17 cellular contexts compared by ENCODE assay signal in the genomic region with DNA sequence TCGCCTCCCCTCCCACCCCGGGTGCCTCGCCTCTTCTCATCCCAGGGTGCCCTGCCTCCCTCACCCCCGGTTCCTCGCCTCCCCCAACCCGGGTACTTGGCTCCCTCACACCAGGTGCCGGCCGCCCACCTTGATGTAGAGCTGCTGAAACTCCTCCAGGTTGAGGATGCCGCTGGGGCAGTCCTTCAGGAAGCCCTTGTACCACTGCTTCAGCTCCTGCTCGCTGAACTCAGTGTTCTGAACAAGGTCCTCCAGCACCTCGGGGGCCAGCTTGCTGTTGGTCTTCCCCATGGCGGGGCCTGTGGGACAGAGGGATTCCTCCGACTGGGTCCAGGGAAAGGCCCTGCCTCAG. TPM values are rescaled to one million over a fixed set of nuclear protein-coding genes. Genes with fewer than 3 reads are reported as not detected.
"Had no signal": no experiment of that assay in that cellular context is flagged by ENCODE, and none has a peak within 500 bp of the region (broad histone marks: within the 10 kb centered on the region; RNA-seq: fewer than 3 reads in every experiment).

No MANE protein-coding gene starts in this region.

- H3K27me3 ChIP-seq: right atrium auricular region, testis had no signal

- H3K4me3 Mint-ChIP-seq: activated CD4-positive, alpha-beta T cell treated with anti-CD3 and anti-CD28 coated beads, Interleukin-2, amount 10 ng/mL, durations not matched to agents 24 days and 14 days; activated CD8-positive, alpha-beta T cell treated with anti-CD3 and anti-CD28 coated beads for 36 hours; mesothelial cell of epicardium; neural crest cell; type B pancreatic cell had no signal

- H3K36me3 Mint-ChIP-seq: type B pancreatic cell had no signal

- H3K4me3 ChIP-seq: gastrocnemius medialis, prostate gland, SJSA1 had no signal

- H3K9me3 Mint-ChIP-seq: activated CD4-positive, alpha-beta T cell treated with anti-CD3 and anti-CD28 coated beads, Interleukin-2, amount 10 ng/mL, durations not matched to agents 24 days and 14 days; activated CD8-positive, alpha-beta T cell treated with anti-CD3 and anti-CD28 coated beads for 36 hours; mesothelial cell of epicardium; neural crest cell; T-helper 2 cell treated with Interferon-gamma antibody and Interleukin-4, amounts not matched to agents 5 μg/mL and 100 μg/mL, for 36 hours; type B pancreatic cell had no signal

- ATAC-seq: esophagus mucosa, gastrocnemius medialis had no signal

- DNase-seq: gastrocnemius medialis, stomach, SW 1271, testis had no signal

- H3K36me3 ChIP-seq: gastrocnemius medialis, prostate gland, right atrium auricular region, SJSA1, stomach had no signal

- H3K9me3 ChIP-seq: gastrocnemius medialis, prostate gland, right atrium auricular region, SJSA1, stomach, testis had no signal

- H3K27ac ChIP-seq: gastrocnemius medialis, prostate gland, right atrium auricular region, SJSA1, stomach, testis had no signal

- H3K27ac Mint-ChIP-seq: activated CD4-positive, alpha-beta T cell treated with anti-CD3 and anti-CD28 coated beads, Interleukin-2, amount 10 ng/mL, durations not matched to agents 24 days and 14 days; activated CD8-positive, alpha-beta T cell treated with anti-CD3 and anti-CD28 coated beads for 36 hours; mesothelial cell of epicardium; T-helper 2 cell treated with Interferon-gamma antibody and Interleukin-4, amounts not matched to agents 5 μg/mL and 100 μg/mL, for 36 hours; type B pancreatic cell had no signal

- H3K4me1 ChIP-seq: gastrocnemius medialis, prostate gland, SJSA1, testis had no signal

RNA-seq across cellular contexts. Expression of gene HPCAL4, which starts 6.9 kb away (rescaled TPM):
- total RNA-seq: aorta, esophagus mucosa, lung microvascular endothelial cell, osteoblast had no signal

RNA-seq across cellular contexts. Expression of gene NT5C1A, which starts 12.4 kb away (rescaled TPM):
- total RNA-seq: esophagus mucosa, lung microvascular endothelial cell, mesothelial cell of epicardium, neural crest cell, osteoblast, SJSA1 had no signal

RNA-seq across cellular contexts. Expression of gene HEYL, which starts 44.8 kb away (rescaled TPM):
- total RNA-seq: activated CD4-positive, alpha-beta T cell treated with anti-CD3 and anti-CD28 coated beads, Interleukin-2, amount 10 ng/mL, durations not matched to agents 24 days and 14 days; lung microvascular endothelial cell had no signal
